Comparison of ENCODE assay signal across 8 cellular contexts in the genomic region with DNA sequence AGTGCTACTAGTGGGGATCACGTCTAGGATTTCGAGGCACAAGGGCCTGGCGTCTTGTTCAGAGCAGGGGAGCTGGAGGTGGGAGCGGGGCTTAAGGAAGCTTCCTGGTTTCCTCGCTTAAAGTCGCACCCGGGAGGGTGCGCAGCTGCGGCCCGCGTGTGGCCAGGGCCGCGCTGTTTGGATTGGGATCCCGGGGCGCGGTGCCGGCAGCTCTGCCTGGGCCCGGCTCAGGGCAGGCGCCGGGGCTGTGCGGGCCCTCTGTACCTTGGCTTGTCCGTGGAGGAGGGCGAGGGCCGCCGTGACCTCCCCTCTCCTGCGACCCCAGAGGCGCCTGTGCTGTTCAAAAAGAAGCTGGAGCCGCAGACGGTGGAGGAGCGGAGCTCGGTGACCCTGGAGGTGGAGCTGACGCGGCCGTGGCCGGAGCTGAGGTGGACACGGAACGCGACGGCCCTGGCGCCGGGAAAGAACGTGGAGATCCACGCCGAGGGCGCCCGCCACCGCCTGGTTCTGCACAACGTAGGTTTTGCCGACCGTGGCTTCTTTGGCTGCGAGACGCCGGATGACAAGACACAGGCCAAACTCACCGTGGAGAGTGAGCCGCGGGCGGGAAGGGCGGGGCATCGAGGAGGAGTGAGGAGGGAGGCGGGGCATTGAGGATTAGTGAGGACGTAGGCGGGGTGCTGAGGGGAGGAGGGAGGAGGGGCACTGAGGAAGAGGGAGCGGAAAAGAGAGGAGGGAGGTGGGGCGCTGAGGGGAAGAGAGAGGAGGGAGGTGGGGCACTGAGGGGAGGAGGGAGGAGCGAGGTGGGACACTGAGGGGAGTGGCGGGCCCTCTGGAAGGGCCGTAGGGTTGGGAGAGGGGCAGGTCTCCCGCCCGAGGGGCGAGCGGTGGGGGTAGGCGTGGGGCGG.
DNase-seq lines count a peak whose midpoint lies in the region; ATAC-seq and TF ChIP-seq lines count a peak whose summit lies in the region.

No MANE protein-coding gene starts in this region.

- H3K27ac ChIP-seq in hepatocyte (no peak overlapping the region), psoas muscle (peak overlapping the region; percentile 56), upper lobe of left lung (peak overlapping the region; percentile 19 to 78 (median 55))

- H3K36me3 ChIP-seq in hepatocyte (replicated peaks; ENCODE audit: insufficient read depth, low read depth) (no peaks in the 10 kb centered on the region), psoas muscle (ENCODE audit: insufficient read depth in 1 of 2, low read depth in 1 of 2) (peaks cover 7 to 96% of the 10 kb centered on the region in 2 donors), upper lobe of left lung (peaks cover 0 to 30% (median 8%) of the 10 kb centered on the region in 4 donors)

- ATAC-seq in GM19043 (IDR thresholded peaks at IDR 0.05; ENCODE audit: low read depth, unreplicated experiment) (peak; percentile 83), psoas muscle (peak; percentile 33 to 55 (median 37)), upper lobe of left lung (ENCODE audit: low FRiP score in 2 of 2) (peak; percentile 70 to 94)

- H3K4me3 ChIP-seq in hepatocyte (peak overlapping the region; percentile 71), psoas muscle (peak overlapping the region; percentile 60), upper lobe of left lung (peak overlapping the region; percentile 33 to 84 (median 58))

- peak overlapping the region; percentile 93 for H3K4me2 ChIP-seq in hepatocyte

- DNase-seq in 8988T = peak; percentile 10
- peak; percentile 79 for DNase-seq in T-helper 9 cell
- DNase-seq in astrocyte of the hippocampus (ENCODE audit: low read depth, low spot score) = peak; percentile 89
- DNase-seq in hepatocyte (ENCODE audit: low spot score) = peak; percentile 93
- peak; percentile 86 to 91 for DNase-seq in psoas muscle
- DNase-seq in upper lobe of left lung = peak; percentile 89 to 94

- TF ChIP-seq RAD21 in Ishikawa (IDR thresholded peaks at IDR 0.05; ENCODE audit: low read depth) = no peak

- no peak for TF ChIP-seq EP300 in Ishikawa (IDR thresholded peaks at IDR 0.05; ENCODE audit: borderline replicate concordance)
- TF ChIP-seq EP300 in upper lobe of left lung (IDR thresholded peaks at IDR 0.05) = no peak

- peak in 1 of 4 donors; percentile 36 for TF ChIP-seq POLR2A in upper lobe of left lung (IDR thresholded peaks at IDR 0.05)

- no peaks in the 10 kb centered on the region for H3K4me1 ChIP-seq in hepatocyte (ENCODE audit: insufficient read depth)
- H3K4me1 ChIP-seq in psoas muscle = peaks cover 37% of the 10 kb centered on the region
- H3K4me1 ChIP-seq in upper lobe of left lung = peaks cover 4 to 18% (median 14%) of the 10 kb centered on the region in 4 donors

- no peaks in the 10 kb centered on the region for H3K79me2 ChIP-seq in hepatocyte

- no peaks in the 10 kb centered on the region for H3K9me3 ChIP-seq in hepatocyte (ENCODE audit: low read depth)
- H3K9me3 ChIP-seq in psoas muscle = no peaks in the 10 kb centered on the region
- no peaks in the 10 kb centered on the region for H3K9me3 ChIP-seq in upper lobe of left lung

- H4K20me1 ChIP-seq in hepatocyte (ENCODE audit: insufficient read depth, poor library complexity, severe bottlenecking) = no peaks in the 10 kb centered on the region

- TF ChIP-seq CTCF in hepatocyte (IDR thresholded peaks at IDR 0.05; ENCODE audit: poor library complexity) (no peak), psoas muscle (IDR thresholded peaks at IDR 0.05) (no peak), upper lobe of left lung (IDR thresholded peaks at IDR 0.05) (no peak)

- no peaks in the 10 kb centered on the region for H3K27me3 ChIP-seq in hepatocyte
- no peaks in the 10 kb centered on the region for H3K27me3 ChIP-seq in psoas muscle (ENCODE audit: insufficient read depth in 3 of 3, low read length in 2 of 3)
- H3K27me3 ChIP-seq in upper lobe of left lung = no peaks in the 10 kb centered on the region

- no peaks in the 10 kb centered on the region for H3K9me2 ChIP-seq in hepatocyte (replicated peaks; ENCODE audit: insufficient read depth)

- intact Hi-C loops in psoas muscle (cut with DNase I) = loop anchor here in 1 of 2 donors (5.0 kb wide), 1 partner anchor 63 kb away; no protein-coding TSS in a partner anchor

- 2% methylated on average over 53 of the region's 73 CpGs for WGBS in hepatocyte (ENCODE audit: low lambda C conversion rate, missing lambda C conversion rate)
- 8 to 14% (median 8%) methylated on average over 50 to 73 of the region's 73 CpGs for WGBS in psoas muscle, 3 donors
- 2% methylated on average over 45 to 57 of the region's 73 CpGs for whole genome bisulfite sequencing in upper lobe of left lung, 2 donors

- peak overlapping the region; percentile 71 for H2AFZ ChIP-seq in hepatocyte

TF ChIP-seq in Ishikawa, 13 proteins besides CTCF, POLR2A, EP300 and RAD21:
- TF ChIP-seq ZBTB7A (IDR thresholded peaks at IDR 0.05; ENCODE audit: low read depth) (no peak), EGR1 (IDR thresholded peaks at IDR 0.05) (peak; percentile 45; the same call in 1 of the 2 replicates), TEAD4 (IDR thresholded peaks at IDR 0.05) (no peak), CEBPB (IDR thresholded peaks at IDR 0.05) (no peak), REST (IDR thresholded peaks at IDR 0.05; ENCODE audit: low read depth) (no peak)
TF ChIP-seq in Ishikawa: peak in this region for 1.

Comparison
In these comparisons a context has a peak if more than half of its experiments do, and no peak if none do; other contexts are left out.
1. DNase-seq: peak in every context shown above with its lines; median percentile 93 in hepatocyte; 92 in upper lobe of left lung; 89 in astrocyte of the hippocampus; 88 in psoas muscle; 79 in T-helper 9 cell; 10 in 8988T.